Comparison of ENCODE assay signal across 8 cellular contexts in the genomic region with DNA sequence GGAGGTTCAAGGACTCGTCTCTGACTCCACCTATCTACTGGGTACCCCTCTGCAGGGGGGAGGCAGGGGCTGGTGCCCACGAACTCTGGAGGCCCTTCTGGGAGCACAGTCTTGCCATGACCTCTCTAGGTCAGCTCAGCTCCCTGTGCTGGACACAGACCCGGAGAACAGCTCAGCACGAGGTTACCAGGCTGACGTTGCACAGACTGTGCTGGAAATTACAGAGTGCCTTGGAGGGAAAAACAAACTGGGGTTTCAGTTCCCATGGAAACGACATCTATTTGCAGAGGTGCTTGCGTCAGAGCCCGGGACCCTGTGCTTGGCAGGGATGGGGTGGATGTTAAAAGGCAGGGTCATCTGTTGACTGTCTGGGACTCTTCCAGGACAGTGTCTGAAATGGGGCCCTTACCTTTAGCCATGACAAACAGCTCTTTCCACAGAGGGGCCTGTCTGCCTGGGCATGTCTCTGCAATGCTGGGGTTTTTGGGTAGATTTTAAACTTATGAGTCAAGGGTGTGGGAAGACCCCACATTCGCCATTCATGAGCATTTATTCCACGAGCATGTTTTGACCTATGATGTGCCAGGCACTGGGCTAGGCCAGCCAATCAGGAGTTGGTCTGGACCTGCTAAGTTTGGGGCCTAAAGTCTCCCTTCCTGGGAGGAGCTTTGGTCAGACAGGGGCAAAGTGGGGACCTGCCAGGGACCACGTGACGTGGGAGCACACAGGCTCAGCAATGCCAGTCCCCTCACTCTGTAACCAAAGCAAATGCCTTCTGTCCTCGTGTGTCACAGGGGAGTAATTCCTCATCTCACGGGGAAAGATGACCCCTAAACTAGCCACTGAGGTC. TPM values are rescaled to one million over a fixed set of nuclear protein-coding genes. Genes with fewer than 3 reads are reported as not detected.
DNase-seq lines count a peak whose midpoint lies in the region; ATAC-seq and TF ChIP-seq lines count a peak whose summit lies in the region.

No MANE protein-coding gene starts in this region.

- H2BK15ac ChIP-seq in neuronal stem cell (ENCODE audit: low read length) = no peak overlapping the region

- no peak overlapping the region for H3K14ac ChIP-seq in neuronal stem cell (ENCODE audit: low read length)

- peak overlapping the region; percentile 52 for H3K27ac Mint-ChIP-seq in activated CD8-positive, alpha-beta memory T cell treated with anti-CD3 and anti-CD28 coated beads, Interleukin-2, amount 10 ng/mL, durations not matched to agents 7 days and 5 days

- H3K9me3 ChIP-seq in fibroblast of lung (ENCODE audit: control insufficient read depth, insufficient read depth, low read depth, low read length) (no peaks in the 10 kb centered on the region), neuronal stem cell (replicated peaks in 1 of 2; ENCODE audit: control insufficient read depth in 2 of 2, insufficient read depth in 1 of 2, low read depth in 1 of 2, low read length in 2 of 2) (no peaks in the 10 kb centered on the region)

- H3K79me2 ChIP-seq in fibroblast of lung (ENCODE audit: control insufficient read depth, insufficient read depth, low read length) = no peaks in the 10 kb centered on the region

- ATAC-seq in GM18511 (IDR thresholded peaks at IDR 0.05; ENCODE audit: unreplicated experiment) = peak; percentile 67
- peak; percentile 53 for ATAC-seq in HG03280 (IDR thresholded peaks at IDR 0.05; ENCODE audit: unreplicated experiment)
- ATAC-seq in activated CD8-positive, alpha-beta memory T cell treated with anti-CD3 and anti-CD28 coated beads, Interleukin-2, amount 10 ng/mL, durations not matched to agents 7 days and 5 days = peak; percentile 6

- H3K36me3 ChIP-seq in fibroblast of lung (ENCODE audit: control insufficient read depth, insufficient read depth, low read length) = no peaks in the 10 kb centered on the region
- H3K36me3 ChIP-seq in neuronal stem cell (replicated peaks in 1 of 2; ENCODE audit: control insufficient read depth in 2 of 2, insufficient read depth in 2 of 2, low read length in 2 of 2) = no peaks in the 10 kb centered on the region

- peak overlapping the region; percentile 45 for H2BK5ac ChIP-seq in neuronal stem cell (ENCODE audit: low read length)

- CTCF ChIA-PET in activated CD8-positive, alpha-beta memory T cell treated with anti-CD3 and anti-CD28 coated beads, Interleukin-2, amount 10 ng/mL, durations not matched to agents 7 days and 5 days (lab: Charles Lee) = interaction anchor here (1.3 to 27.4 kb wide), 4 partner anchors 10 to 179 kb away, joined by 4 to 447 read pairs (median 14); partner anchors contain the start of gene CCR7

- H3K4me1 ChIP-seq in fibroblast of lung (ENCODE audit: control insufficient read depth, extremely low read depth, insufficient read depth, low read length) = peaks cover 23% of the 10 kb centered on the region
- peaks cover 22 to 33% of the 10 kb centered on the region in 2 donors for H3K4me1 ChIP-seq in neuronal stem cell (ENCODE audit: control insufficient read depth in 2 of 2, insufficient read depth in 1 of 2, low read depth in 1 of 2, low read length in 2 of 2)

- H3K4me3 ChIP-seq in fibroblast of lung (replicated peaks in 1 of 4; ENCODE audit: control extremely low read depth in 1 of 4, insufficient read depth in 1 of 4, low read depth in 3 of 4, low read length in 4 of 4) = no peak overlapping the region
- H3K4me3 ChIP-seq in neuronal stem cell (ENCODE audit: low read length in 2 of 2) = no peak overlapping the region

- peak; percentile 49 for DNase-seq in activated CD8-positive, alpha-beta memory T cell treated with anti-CD3 and anti-CD28 coated beads, Interleukin-2, amount 10 ng/mL, durations not matched to agents 7 days and 5 days
- DNase-seq in fibroblast of lung (ENCODE audit: low read depth in 2 of 2) = peak; percentile 90 to 100
- no peak for DNase-seq in neuronal stem cell (ENCODE audit: low spot score)
- no peak for DNase-seq in OCI-M1 (lab: John Stamatoyannopoulos, UW)
- no peak for DNase-seq in NCI-H524 treated with DMSO at 0.1 percent for 48 hours (lab: John Stamatoyannopoulos, UW)
- DNase-seq in GDM1 (lab: John Stamatoyannopoulos, UW) = no peak

- H3K27me3 ChIP-seq in fibroblast of lung (ENCODE audit: control insufficient read depth, insufficient read depth, low read length) (no peaks in the 10 kb centered on the region), neuronal stem cell (ENCODE audit: control insufficient read depth in 3 of 3, insufficient read depth in 3 of 3, low read depth in 1 of 3, low read length in 3 of 3) (no peaks in the 10 kb centered on the region)

- peak overlapping the region; percentile 98 for H2AK5ac ChIP-seq in neuronal stem cell (ENCODE audit: low read depth, low read length)

- no peak overlapping the region for H2BK120ac ChIP-seq in neuronal stem cell (ENCODE audit: low read depth, low read length)

- H3K18ac ChIP-seq in neuronal stem cell (ENCODE audit: low read length) = peak overlapping the region; percentile 88

- no peaks in the 10 kb centered on the region for H3K79me1 ChIP-seq in neuronal stem cell (ENCODE audit: low read depth, low read length)

- H3K27ac ChIP-seq in fibroblast of lung (ENCODE audit: insufficient read depth, low read length) = peak overlapping the region; percentile 97
- H3K27ac ChIP-seq in neuronal stem cell (replicated peaks; ENCODE audit: low read length) = no peak overlapping the region

- no peak overlapping the region for H2BK12ac ChIP-seq in neuronal stem cell (ENCODE audit: low read length)

- peaks cover 3% of the 10 kb centered on the region for H3K27me3 Mint-ChIP-seq in activated CD8-positive, alpha-beta memory T cell treated with anti-CD3 and anti-CD28 coated beads, Interleukin-2, amount 10 ng/mL, durations not matched to agents 7 days and 5 days

- no peak overlapping the region for H4K91ac ChIP-seq in neuronal stem cell (ENCODE audit: low read depth, low read length, poor library complexity)

- H3K4ac ChIP-seq in neuronal stem cell (ENCODE audit: low read length) = no peak overlapping the region

- H2AFZ ChIP-seq in fibroblast of lung (ENCODE audit: low read length) (no peak overlapping the region), neuronal stem cell (ENCODE audit: low read length) (peak overlapping the region; percentile 81)

- H4K8ac ChIP-seq in neuronal stem cell (ENCODE audit: low read depth, low read length) = peak overlapping the region; percentile 7

- no peak for TF ChIP-seq CTCF in fibroblast of lung (conservative IDR thresholded peaks at IDR 0.05 in 1 of 2, IDR thresholded peaks at IDR 0.05 in 1 of 2; ENCODE audit: low read depth in 1 of 2, low read length in 2 of 2)

- H3K36me3 Mint-ChIP-seq in activated CD8-positive, alpha-beta memory T cell treated with anti-CD3 and anti-CD28 coated beads, Interleukin-2, amount 10 ng/mL, durations not matched to agents 7 days and 5 days = no peaks in the 10 kb centered on the region

- no peak overlapping the region for H3K23ac ChIP-seq in neuronal stem cell (ENCODE audit: low read depth, low read length, poor library complexity)

- no peaks in the 10 kb centered on the region for H4K20me1 ChIP-seq in fibroblast of lung (ENCODE audit: control insufficient read depth, extremely low read depth, insufficient read depth, low read length)

- H3K4me2 ChIP-seq in fibroblast of lung (ENCODE audit: extremely low read depth, insufficient read depth, low read length) = no peak overlapping the region
- no peak overlapping the region for H3K4me2 ChIP-seq in neuronal stem cell (ENCODE audit: insufficient read depth, low read length, poor library complexity, severe bottlenecking)

- no peak overlapping the region for H3K4me3 Mint-ChIP-seq in activated CD8-positive, alpha-beta memory T cell treated with anti-CD3 and anti-CD28 coated beads, Interleukin-2, amount 10 ng/mL, durations not matched to agents 7 days and 5 days

- no CpG with 5 or more reads among the region's 14 CpGs for WGBS in neuronal stem cell (ENCODE audit: extremely low coverage in 2 of 2, insufficient read length in 2 of 2, insufficient replicate concordance in 1 of 2), 2 donors

- H3K9ac ChIP-seq in fibroblast of lung (ENCODE audit: insufficient read depth, low read length) (peak overlapping the region; percentile 65), neuronal stem cell (ENCODE audit: low read depth, low read length, poor library complexity) (no peak overlapping the region)

- peaks cover 71% of the 10 kb centered on the region for H3K4me1 Mint-ChIP-seq in activated CD8-positive, alpha-beta memory T cell treated with anti-CD3 and anti-CD28 coated beads, Interleukin-2, amount 10 ng/mL, durations not matched to agents 7 days and 5 days

- H3K9me3 Mint-ChIP-seq in activated CD8-positive, alpha-beta memory T cell treated with anti-CD3 and anti-CD28 coated beads, Interleukin-2, amount 10 ng/mL, durations not matched to agents 7 days and 5 days (ENCODE audit: low read depth) = no peaks in the 10 kb centered on the region

RNA-seq across cellular contexts. Expression of gene CCR7, which starts 22.5 kb away (rescaled TPM):
- total RNA-seq in activated CD8-positive, alpha-beta memory T cell treated with anti-CD3 and anti-CD28 coated beads, Interleukin-2, amount 10 ng/mL, durations not matched to agents 7 days and 5 days = 10 to 100 TPM; 43.5 to 83.9 TPM
- under 0.01 TPM in 1 of 2 replicates, not detected in the other for total RNA-seq in fibroblast of lung
- 0.07 and 0.10 TPM in 2 replicates for polyA plus RNA-seq in fibroblast of lung
- polyA plus RNA-seq in fibroblast of lung (2012) = 0.14 and 0.22 TPM in 2 replicates
- polyA minus RNA-seq in fibroblast of lung (ENCODE audit: low replicate concordance) = 0.30 TPM in 1 of 2 replicates, not detected in the other
- 0.10 TPM for polyA plus RNA-seq in neuronal stem cell (2013, experiment 1 of 2)
- 0.06 TPM for polyA plus RNA-seq in neuronal stem cell (2013, experiment 2 of 2)

RNA-seq across cellular contexts. Expression of gene TNS4, which starts 41.4 kb away (rescaled TPM):
- 1 to 10 TPM; 4.2 to 5.8 TPM for total RNA-seq in activated CD8-positive, alpha-beta memory T cell treated with anti-CD3 and anti-CD28 coated beads, Interleukin-2, amount 10 ng/mL, durations not matched to agents 7 days and 5 days
- total RNA-seq in fibroblast of lung = under 0.01 TPM in 1 of 2 replicates, not detected in the other
- polyA plus RNA-seq in fibroblast of lung = 0.01 and 0.05 TPM in 2 replicates
- polyA plus RNA-seq in fibroblast of lung (2012) = 0.24 TPM in 1 of 2 replicates, not detected in the other
- polyA minus RNA-seq in fibroblast of lung (ENCODE audit: low replicate concordance) = not detected in 2 replicates
- not detected for polyA plus RNA-seq in neuronal stem cell (2013, experiment 1 of 2)
- not detected for polyA plus RNA-seq in neuronal stem cell (2013, experiment 2 of 2)

Comparison
In these comparisons a context has a peak if more than half of its experiments do, and no peak if none do; other contexts are left out.
1. ATAC-seq: peak in every context shown above with its lines; median percentile 67 in GM18511; 53 in HG03280; 6 in activated CD8-positive, alpha-beta memory T cell treated with anti-CD3 and anti-CD28 coated beads, Interleukin-2, amount 10 ng/mL, durations not matched to agents 7 days and 5 days.
2. DNase-seq: peak in activated CD8-positive, alpha-beta memory T cell treated with anti-CD3 and anti-CD28 coated beads, Interleukin-2, amount 10 ng/mL, durations not matched to agents 7 days and 5 days (single experiment) and fibroblast of lung (2 of 2); none in neuronal stem cell (single experiment), OCI-M1 (single experiment), NCI-H524 treated with DMSO at 0.1 percent for 48 hours (single experiment) and GDM1 (single experiment).
3. RNA of gene CCR7, which starts 22.5 kb away (total RNA-seq): 43.5 to 83.9 TPM in activated CD8-positive, alpha-beta memory T cell treated with anti-CD3 and anti-CD28 coated beads, Interleukin-2, amount 10 ng/mL, durations not matched to agents 7 days and 5 days; under 0.01 TPM in fibroblast of lung; every median in the first group is over 10 times any median in the second.